16 cellular contexts compared by ENCODE assay signal in genomic region chr4:39823193-39823592, GRCh38.
DNase-seq lines count a peak whose midpoint lies in the region; ATAC-seq and TF ChIP-seq lines count a peak whose summit lies in the region.
"Had no signal": no experiment of that assay in that cellular context is flagged by ENCODE, and none has a peak within 500 bp of the region (broad histone marks: within the 10 kb centered on the region; RNA-seq: fewer than 3 reads in every experiment).

No MANE protein-coding gene starts in this region.

- no peak for DNase-seq in activated naive CD4-positive, alpha-beta T cell treated with anti-CD3 and anti-CD28 coated beads for 36 hours
- no peak for DNase-seq in activated naive CD4-positive, alpha-beta T cell (lab: John Stamatoyannopoulos, UW)
- DNase-seq in NCI-H460 (ENCODE audit: extremely low read depth, low read depth) (peak; percentile 27), erythroblast (lab: John Stamatoyannopoulos, UW) (peak; percentile 7 to 38), skeletal muscle cell (ENCODE audit: low read depth) (peak; percentile 53), CD14-positive monocyte (ENCODE audit: low spot score) (no peak)
- DNase-seq: amniotic stem cell, dermis blood vessel endothelial cell, immature natural killer cell, Karpas-422, NCI-H2081 had no signal

- no peak for TF ChIP-seq POLR2A in erythroblast (IDR thresholded peaks at IDR 0.05; ENCODE audit: low read length)

- ATAC-seq in HG03139 (IDR thresholded peaks at IDR 0.05; ENCODE audit: unreplicated experiment) (no peak), GM21825 (IDR thresholded peaks at IDR 0.05; ENCODE audit: unreplicated experiment) (no peak)
- ATAC-seq: SK-N-SH treated with all-trans-retinoic acid at 6 μM for 48 hours had no signal

- H3K27ac Mint-ChIP-seq in activated naive CD4-positive, alpha-beta T cell treated with anti-CD3 and anti-CD28 coated beads for 36 hours: peak overlapping the region; percentile 65
- peak overlapping the region in 2 of 7 donors; percentile 3 to 38 for H3K27ac Mint-ChIP-seq in CD14-positive monocyte
- H3K27ac Mint-ChIP-seq: progenitor cell of endocrine pancreas had no signal

- H3K4me3 Mint-ChIP-seq in activated naive CD4-positive, alpha-beta T cell treated with anti-CD3 and anti-CD28 coated beads for 36 hours: no peak overlapping the region
- no peak overlapping the region for H3K4me3 Mint-ChIP-seq in CD14-positive monocyte
- H3K4me3 Mint-ChIP-seq: immature natural killer cell had no signal

- no peak overlapping the region for H3K4me3 ChIP-seq in skeletal muscle cell (ENCODE audit: low read depth, low read length)
- H3K4me3 ChIP-seq: BLaER1 treated with 17β-estradiol and CSF1 and Interleukin-3, amounts not matched to agents 10 nM and 100 nM had no signal

- CTCF ChIA-PET in activated naive CD4-positive, alpha-beta T cell treated with anti-CD3 and anti-CD28 coated beads for 36 hours (lab: Charles Lee): no interaction called here

- no peaks in the 10 kb centered on the region for H3K9me3 Mint-ChIP-seq in activated naive CD4-positive, alpha-beta T cell treated with anti-CD3 and anti-CD28 coated beads for 36 hours
- no peaks in the 10 kb centered on the region for H3K9me3 Mint-ChIP-seq in CD14-positive monocyte
- H3K9me3 Mint-ChIP-seq: immature natural killer cell had no signal

- H3K36me3 Mint-ChIP-seq in activated naive CD4-positive, alpha-beta T cell treated with anti-CD3 and anti-CD28 coated beads for 36 hours (ENCODE audit: low read depth): peaks cover 8% of the 10 kb centered on the region
- H3K36me3 Mint-ChIP-seq in CD14-positive monocyte: peaks cover 33 to 43% of the 10 kb centered on the region in 2 donors

- TF ChIP-seq CTCF in CD14-positive monocyte (IDR thresholded peaks at IDR 0.05): no peak

- H3K27me3 Mint-ChIP-seq in activated naive CD4-positive, alpha-beta T cell treated with anti-CD3 and anti-CD28 coated beads for 36 hours (ENCODE audit: low read depth): no peaks in the 10 kb centered on the region
- no peaks in the 10 kb centered on the region for H3K27me3 Mint-ChIP-seq in CD14-positive monocyte (ENCODE audit: low read depth in 3 of 3)
- H3K27me3 Mint-ChIP-seq: progenitor cell of endocrine pancreas had no signal

- intact Hi-C loops in activated naive CD4-positive, alpha-beta T cell treated with anti-CD3 and anti-CD28 coated beads for 36 hours (cut with micrococcal nuclease): no loop called here
- intact Hi-C loops in CD14-positive monocyte (cut with micrococcal nuclease): no loop called here

- no peaks in the 10 kb centered on the region for H3K4me1 Mint-ChIP-seq in activated naive CD4-positive, alpha-beta T cell treated with anti-CD3 and anti-CD28 coated beads for 36 hours (ENCODE audit: low read depth)
- H3K4me1 Mint-ChIP-seq in CD14-positive monocyte: peaks cover 13% of the 10 kb centered on the region
- H3K4me1 Mint-ChIP-seq: immature natural killer cell had no signal

Comparison
In these comparisons a context has a peak if more than half of its experiments do, and no peak if none do; other contexts are left out.
1. DNase-seq: peak in NCI-H460 (single experiment), erythroblast (2 of 2) and skeletal muscle cell (single experiment); none in activated naive CD4-positive, alpha-beta T cell treated with anti-CD3 and anti-CD28 coated beads for 36 hours (single experiment), activated naive CD4-positive, alpha-beta T cell (0 of 4) and CD14-positive monocyte (single experiment).